ENCODE assay signal across 8 cellular contexts in genomic region chr21:35222541-35222941, GRCh38.
DNase-seq lines count a peak whose midpoint lies in the region; ATAC-seq and TF ChIP-seq lines count a peak whose summit lies in the region.

No MANE protein-coding gene starts in this region.

- POLR2A ChIA-PET in CD8-positive, alpha-beta T cell (lab: Charles Lee): interaction anchor here (0.6 to 1.0 kb wide), 4 partner anchors 10 to 179 kb away, joined by 3 to 5 read pairs (median 4); no protein-coding TSS in a partner anchor

- H3K9me2 ChIP-seq in MM.1S (replicated peaks; ENCODE audit: insufficient read depth, low read length): no peaks in the 10 kb centered on the region

- intact Hi-C loops in CD8-positive, alpha-beta T cell (cut with DNase I, micrococcal nuclease): loop anchor here in 1 of 2 experiments (5.0 to 10.0 kb wide), 2 partner anchors 248 to 320 kb away; no protein-coding TSS in a partner anchor
- intact Hi-C loops in mammary epithelial cell (cut with micrococcal nuclease): no loop called here

- H4K20me1 ChIP-seq in MM.1S (ENCODE audit: insufficient read depth, low read length) (peaks cover 17% of the 10 kb centered on the region), mammary epithelial cell (ENCODE audit: insufficient read depth, low read length) (no peaks in the 10 kb centered on the region)

- H3K27ac ChIP-seq in CD8-positive, alpha-beta T cell (ENCODE audit: low read depth, low read length): no peak overlapping the region
- H3K27ac ChIP-seq in MM.1S (ENCODE audit: low read length): peak overlapping the region; percentile 26; the same call in 1 of the 2 replicates
- no peak overlapping the region for H3K27ac ChIP-seq in mammary epithelial cell (ENCODE audit: insufficient read depth, low read depth, low read length)

- H3K9ac ChIP-seq in MM.1S (ENCODE audit: low read length) (no peak overlapping the region), mammary epithelial cell (ENCODE audit: insufficient read depth, low read length) (no peak overlapping the region)

- H2AFZ ChIP-seq in MM.1S (ENCODE audit: low read length) (no peak overlapping the region), mammary epithelial cell (ENCODE audit: low read depth, low read length) (no peak overlapping the region)

- H3K27ac Mint-ChIP-seq in CD8-positive, alpha-beta T cell: peak overlapping the region; percentile 47

- peaks cover 43% of the 10 kb centered on the region for H3K4me1 Mint-ChIP-seq in CD8-positive, alpha-beta T cell (ENCODE audit: low read depth)

- TF ChIP-seq CTCF in CD8-positive, alpha-beta T cell (IDR thresholded peaks at IDR 0.05): no peak
- TF ChIP-seq CTCF in MM.1S (IDR thresholded peaks at IDR 0.05; ENCODE audit: low read length) (no peak), choroid plexus epithelial cell (conservative IDR thresholded peaks at IDR 0.05; ENCODE audit: low read depth, low read length) (no peak), mammary epithelial cell (conservative IDR thresholded peaks at IDR 0.05 in 1 of 2, IDR thresholded peaks at IDR 0.05 in 1 of 2; ENCODE audit: extremely low read depth in 1 of 2, insufficient read depth in 1 of 2, low read depth in 1 of 2, low read length in 2 of 2) (no peak)

- no peak overlapping the region for H3K4me3 ChIP-seq in CD8-positive, alpha-beta T cell (ENCODE audit: low read depth, low read length)
- H3K4me3 ChIP-seq in MM.1S (ENCODE audit: low read length) (no peak overlapping the region), choroid plexus epithelial cell (ENCODE audit: low read depth, low read length) (no peak overlapping the region), mammary epithelial cell (replicated peaks in 1 of 3; ENCODE audit: insufficient read depth in 1 of 3, low read depth in 2 of 3, low read length in 3 of 3) (no peak overlapping the region)

- 92% methylated on average over 3 of the region's 3 CpGs for WGBS in mammary epithelial cell (ENCODE audit: low coverage, missing lambda C conversion rate)

- no peaks in the 10 kb centered on the region for H3K9me3 ChIP-seq in CD8-positive, alpha-beta T cell (ENCODE audit: low read length)
- H3K9me3 ChIP-seq in MM.1S (replicated peaks; ENCODE audit: insufficient read depth, low read length) (no peaks in the 10 kb centered on the region), mammary epithelial cell (replicated peaks; ENCODE audit: insufficient read depth, low read length) (no peaks in the 10 kb centered on the region)

- H3F3A ChIP-seq in MM.1S (ENCODE audit: insufficient read depth, low read length): peaks cover 48% of the 10 kb centered on the region

- H3K27me3 ChIP-seq in CD8-positive, alpha-beta T cell (ENCODE audit: insufficient read depth, low read length): no peaks in the 10 kb centered on the region
- H3K27me3 ChIP-seq in MM.1S (replicated peaks; ENCODE audit: insufficient read depth, low read length): peaks cover 77% of the 10 kb centered on the region
- H3K27me3 ChIP-seq in mammary epithelial cell (ENCODE audit: insufficient read depth, low read length): no peaks in the 10 kb centered on the region

- BruUV-seq in mammary epithelial cell (replicated peaks; lab: Mats Ljungman, UMichigan): no TSS peak

- CTCF ChIA-PET in CD8-positive, alpha-beta T cell (lab: Charles Lee): interaction anchor here (1.1 to 1.7 kb wide), 2 partner anchors 18 to 171 kb away, joined by 3 to 5 read pairs; no protein-coding TSS in a partner anchor
- CTCF ChIA-PET in mammary epithelial cell (lab: Charles Lee; ENCODE audit: low non-redundant PET): no interaction called here

- H3K79me2 ChIP-seq in MM.1S (ENCODE audit: low read length): no peaks in the 10 kb centered on the region
- H3K79me2 ChIP-seq in mammary epithelial cell (ENCODE audit: insufficient read depth, low read length): no peaks in the 10 kb centered on the region

- in situ Hi-C loops in mammary epithelial cell (cut with MboI; ENCODE audit: low sequenced_read_pairs in 2 of 2): loop anchor here in 1 of 2 donors (25.0 kb wide), 1 partner anchor 715 kb away; no protein-coding TSS in a partner anchor

- no peaks in the 10 kb centered on the region for H3K36me3 Mint-ChIP-seq in CD8-positive, alpha-beta T cell

- H3K4me2 ChIP-seq in MM.1S (ENCODE audit: low read depth, low read length): peak overlapping the region; percentile 52
- no peak overlapping the region for H3K4me2 ChIP-seq in mammary epithelial cell (ENCODE audit: insufficient read depth, low read depth, low read length)

- H3K27me3 Mint-ChIP-seq in CD8-positive, alpha-beta T cell (ENCODE audit: low read depth): no peaks in the 10 kb centered on the region

- peak overlapping the region; percentile 35 for H3K4me3 Mint-ChIP-seq in CD8-positive, alpha-beta T cell

- no peak for ATAC-seq in CD8-positive, alpha-beta T cell
- peak; percentile 45 for ATAC-seq in GM19452 (IDR thresholded peaks at IDR 0.05; ENCODE audit: unreplicated experiment)

- DNase-seq in CD8-positive, alpha-beta T cell: peak in 1 of 7 experiments; percentile 31
- peak; percentile 94 for DNase-seq in MM.1S
- DNase-seq in choroid plexus epithelial cell (ENCODE audit: low read depth): peak; percentile 51
- no peak for DNase-seq in NCI-H1930 (lab: John Stamatoyannopoulos, UW)
- no peak for DNase-seq in erythroblast (lab: John Stamatoyannopoulos, UW)
- no peak for DNase-seq in mammary epithelial cell
- DNase-seq in T1000 (lab: John Stamatoyannopoulos, UW): no peak

- no peaks in the 10 kb centered on the region for H3K9me3 Mint-ChIP-seq in CD8-positive, alpha-beta T cell

- H3K4me1 ChIP-seq in CD8-positive, alpha-beta T cell (ENCODE audit: insufficient read depth, low read length): peaks cover 39% of the 10 kb centered on the region
- H3K4me1 ChIP-seq in MM.1S (ENCODE audit: low read length) (peaks cover 47% of the 10 kb centered on the region), mammary epithelial cell (ENCODE audit: insufficient read depth, low read length) (peaks cover 22% of the 10 kb centered on the region)

- dilution Hi-C loops in mammary epithelial cell (cut with HindIII; ENCODE audit: low sequenced_read_pairs): no loop called here

- H3K36me3 ChIP-seq in CD8-positive, alpha-beta T cell (ENCODE audit: insufficient read depth, low read length): no peaks in the 10 kb centered on the region
- H3K36me3 ChIP-seq in MM.1S (replicated peaks; ENCODE audit: insufficient read depth, low read length) (no peaks in the 10 kb centered on the region), mammary epithelial cell (ENCODE audit: insufficient read depth, low read length) (no peaks in the 10 kb centered on the region)

- no peak for TF ChIP-seq POLR2A in erythroblast (IDR thresholded peaks at IDR 0.05; ENCODE audit: low read length)

Comparison
In these comparisons a context has a peak if more than half of its experiments do, and no peak if none do; other contexts are left out.
1. DNase-seq: peak in MM.1S (single experiment) and choroid plexus epithelial cell (single experiment); none in NCI-H1930 (0 of 2), erythroblast (0 of 2), mammary epithelial cell (single experiment) and T1000 (single experiment).